9 cellular contexts compared by ENCODE assay signal in genomic region chr17:56909742-56910508, GRCh38. TPM values are rescaled to one million over a fixed set of nuclear protein-coding genes. Genes with fewer than 3 reads are reported as not detected.
DNase-seq lines count a peak whose midpoint lies in the region; ATAC-seq and TF ChIP-seq lines count a peak whose summit lies in the region.
"Had no signal": no experiment of that assay in that cellular context is flagged by ENCODE, and none has a peak within 500 bp of the region (broad histone marks: within the 10 kb centered on the region; RNA-seq: fewer than 3 reads in every experiment).

No MANE protein-coding gene starts in this region.

- H3K36me3 ChIP-seq in testis (ENCODE audit: low read depth, missing control alignments), result no peaks in the 10 kb centered on the region

- no peak for TF ChIP-seq CTCF in testis (IDR thresholded peaks at IDR 0.05)

- intact Hi-C loops in activated CD4-positive, alpha-beta T cell treated with anti-CD3 and anti-CD28 coated beads, Interleukin-2, amount 10 ng/mL, durations not matched to agents 24 days and 14 days (cut with micrococcal nuclease), result loop anchor here (5.0 kb wide), 1 partner anchor 177 kb away; the partner anchor contains the start of gene AKAP1
- intact Hi-C loops in testis (cut with DNase I; ENCODE audit: low total_unique reads), result no loop called here

- no peak for TF ChIP-seq POLR2A in testis (IDR thresholded peaks at IDR 0.05)

- peak overlapping the region; percentile 9 to 85 for H3K27ac ChIP-seq in testis

- no peak for DNase-seq in activated CD4-positive, alpha-beta T cell treated with anti-CD3 and anti-CD28 coated beads, Interleukin-2, amount 10 ng/mL, durations not matched to agents 24 days and 14 days
- no peak for DNase-seq in activated CD4-positive, alpha-beta T cell treated with anti-CD3 and anti-CD28 coated beads, Interleukin-2, amount 50 U/mL, for 1 hour
- DNase-seq in left lobe of liver (ENCODE audit: low spot score), result peak; percentile 89
- peak; percentile 77 for DNase-seq in testis
- no peak for DNase-seq in stimulated activated CD8-positive, alpha-beta memory T cell treated with anti-CD3 and anti-CD28 coated beads, Interleukin-4, amount 100 ng/mL, for 48 hours
- DNase-seq: nucleus accumbens had no signal

- no peaks in the 10 kb centered on the region for H3K27me3 ChIP-seq in testis

- WGBS in testis, 2 donors, result 43 to 74% methylated on average over 5 to 6 of the region's 6 CpGs

- H3K4me3 ChIP-seq in testis, result no peak overlapping the region

- peak overlapping the region; percentile 28 for H3K27ac Mint-ChIP-seq in activated CD4-positive, alpha-beta T cell treated with anti-CD3 and anti-CD28 coated beads, Interleukin-2, amount 10 ng/mL, durations not matched to agents 24 days and 14 days
- H3K27ac Mint-ChIP-seq in activated T-helper 17 cell treated with anti-CD3 and anti-CD28 coated beads, Interleukin-2, amount 50 U/mL, for 72 hours, result peak overlapping the region; percentile 100

- H3K9me3 ChIP-seq in testis, result no peaks in the 10 kb centered on the region

- no peaks in the 10 kb centered on the region for H3K27me3 Mint-ChIP-seq in activated CD4-positive, alpha-beta T cell treated with anti-CD3 and anti-CD28 coated beads, Interleukin-2, amount 10 ng/mL, durations not matched to agents 24 days and 14 days
- H3K27me3 Mint-ChIP-seq in activated T-helper 17 cell treated with anti-CD3 and anti-CD28 coated beads, Interleukin-2, amount 50 U/mL, for 72 hours, result no peaks in the 10 kb centered on the region

- H3K4me1 ChIP-seq in testis, result peaks cover 31% of the 10 kb centered on the region

- no peaks in the 10 kb centered on the region for H3K9me3 Mint-ChIP-seq in activated CD4-positive, alpha-beta T cell treated with anti-CD3 and anti-CD28 coated beads, Interleukin-2, amount 10 ng/mL, durations not matched to agents 24 days and 14 days
- H3K9me3 Mint-ChIP-seq in activated T-helper 17 cell treated with anti-CD3 and anti-CD28 coated beads, Interleukin-2, amount 50 U/mL, for 72 hours, result no peaks in the 10 kb centered on the region

- peaks cover 58% of the 10 kb centered on the region for H3K4me1 Mint-ChIP-seq in activated CD4-positive, alpha-beta T cell treated with anti-CD3 and anti-CD28 coated beads, Interleukin-2, amount 10 ng/mL, durations not matched to agents 24 days and 14 days
- peaks cover 34% of the 10 kb centered on the region for H3K4me1 Mint-ChIP-seq in activated T-helper 17 cell treated with anti-CD3 and anti-CD28 coated beads, Interleukin-2, amount 50 U/mL, for 72 hours

- ATAC-seq in activated T-helper 17 cell treated with anti-CD3 and anti-CD28 coated beads, Interleukin-2, amount 50 U/mL, for 72 hours (replicated peaks), result no peak
- peak; percentile 50 for ATAC-seq in left lobe of liver
- ATAC-seq in HG03039 (IDR thresholded peaks at IDR 0.05; ENCODE audit: unreplicated experiment), result no peak
- ATAC-seq in HG02571 (IDR thresholded peaks at IDR 0.05; ENCODE audit: unreplicated experiment), result no peak

- H3K4me3 Mint-ChIP-seq in activated CD4-positive, alpha-beta T cell treated with anti-CD3 and anti-CD28 coated beads, Interleukin-2, amount 10 ng/mL, durations not matched to agents 24 days and 14 days, result peak overlapping the region; percentile 97
- H3K4me3 Mint-ChIP-seq in activated T-helper 17 cell treated with anti-CD3 and anti-CD28 coated beads, Interleukin-2, amount 50 U/mL, for 72 hours, result peak overlapping the region; percentile 91

- H3K36me3 Mint-ChIP-seq in activated CD4-positive, alpha-beta T cell treated with anti-CD3 and anti-CD28 coated beads, Interleukin-2, amount 10 ng/mL, durations not matched to agents 24 days and 14 days (ENCODE audit: low read depth), result peaks cover 53% of the 10 kb centered on the region
- peaks cover 98% of the 10 kb centered on the region for H3K36me3 Mint-ChIP-seq in activated T-helper 17 cell treated with anti-CD3 and anti-CD28 coated beads, Interleukin-2, amount 50 U/mL, for 72 hours (ENCODE audit: low read depth)

RNA-seq across cellular contexts. Expression of gene TRIM25, which starts 3.9 kb away (rescaled TPM):
- 88.8 and 99.8 TPM in 2 replicates for total RNA-seq in activated CD4-positive, alpha-beta T cell treated with anti-CD3 and anti-CD28 coated beads, Interleukin-2, amount 10 ng/mL, durations not matched to agents 24 days and 14 days
- 100 to 1,000 TPM; 121 to 285 TPM for total RNA-seq in activated T-helper 17 cell treated with anti-CD3 and anti-CD28 coated beads, Interleukin-2, amount 50 U/mL, for 72 hours
- 55.4 TPM for total RNA-seq in left lobe of liver
- 10 to 100 TPM; 66.4 to 76.3 TPM for total RNA-seq in testis
- 38.9 TPM for polyA plus RNA-seq in testis (ENCODE audit: insufficient read depth, low read depth, low replicate concordance)

RNA-seq across cellular contexts. Expression of gene COIL, which starts 50.9 kb away (rescaled TPM):
- total RNA-seq in activated CD4-positive, alpha-beta T cell treated with anti-CD3 and anti-CD28 coated beads, Interleukin-2, amount 10 ng/mL, durations not matched to agents 24 days and 14 days, result 23.1 and 23.3 TPM in 2 replicates
- 10 to 100 TPM; 23.1 to 24.4 TPM for total RNA-seq in activated T-helper 17 cell treated with anti-CD3 and anti-CD28 coated beads, Interleukin-2, amount 50 U/mL, for 72 hours
- 5.9 TPM for total RNA-seq in left lobe of liver
- total RNA-seq in testis, result 10 to 100 TPM; 48.4 to 87.6 TPM
- polyA plus RNA-seq in testis (ENCODE audit: insufficient read depth, low read depth, low replicate concordance), result 214 TPM

Comparison
In these comparisons a context has a peak if more than half of its experiments do, and no peak if none do; other contexts are left out.
1. DNase-seq: peak in left lobe of liver (single experiment) and testis (single experiment); none in activated CD4-positive, alpha-beta T cell treated with anti-CD3 and anti-CD28 coated beads, Interleukin-2, amount 10 ng/mL, durations not matched to agents 24 days and 14 days (single experiment), activated CD4-positive, alpha-beta T cell treated with anti-CD3 and anti-CD28 coated beads, Interleukin-2, amount 50 U/mL, for 1 hour (single experiment) and stimulated activated CD8-positive, alpha-beta memory T cell treated with anti-CD3 and anti-CD28 coated beads, Interleukin-4, amount 100 ng/mL, for 48 hours (single experiment).